Comparison of ENCODE assay signal across 8 cellular contexts in the genomic region with DNA sequence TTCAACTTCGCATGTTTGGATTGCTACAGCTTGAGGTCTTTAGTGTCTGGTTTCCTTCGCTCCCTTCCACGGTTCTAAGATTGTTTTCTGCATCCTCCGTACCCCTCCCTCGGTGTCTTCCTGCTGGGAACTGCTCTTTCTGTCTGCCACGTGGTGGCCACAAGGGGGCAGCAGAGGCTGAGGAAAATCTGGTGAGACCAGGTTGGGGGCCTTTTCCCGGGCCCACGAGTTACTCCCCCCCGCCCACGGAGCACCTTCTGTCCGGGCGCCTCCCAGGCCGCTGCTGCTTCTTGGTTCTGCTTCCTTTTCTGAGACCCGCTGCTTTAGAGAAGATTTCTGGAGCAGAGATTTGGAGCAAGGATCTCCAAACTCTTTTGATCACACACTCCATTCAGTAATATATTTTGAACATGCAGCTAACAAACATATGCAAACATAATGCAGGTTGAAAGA. TPM values are rescaled to one million over a fixed set of nuclear protein-coding genes. Genes with fewer than 3 reads are reported as not detected.
DNase-seq lines count a peak whose midpoint lies in the region; ATAC-seq and TF ChIP-seq lines count a peak whose summit lies in the region.

No MANE protein-coding gene starts in this region.

- H3K4me3 ChIP-seq in BLaER1 treated with 17β-estradiol and CSF1 and Interleukin-3, amounts not matched to agents 10 nM and 100 nM: no peak overlapping the region
- peak overlapping the region; percentile 17; the same call in 1 of the 2 replicates for H3K4me3 ChIP-seq in PC-3 (ENCODE audit: low read length)

- no peaks in the 10 kb centered on the region for H3K9me2 ChIP-seq in PC-3 (replicated peaks; ENCODE audit: low read length)

- H3K4me3 Mint-ChIP-seq in neural crest cell: no peak overlapping the region

- DNase-seq in HCEC 1CT: peak; percentile 56
- peak; percentile 83 for DNase-seq in PC-3
- DNase-seq in activated T-cell treated with anti-CD3 and anti-CD28 coated beads, Interleukin-2, amount 50 U/mL, for 48 hours: peak; percentile 78 to 81
- DNase-seq in fibroblast of peridontal ligament (ENCODE audit: extremely low read depth): peak; percentile 84
- peak; percentile 79 for DNase-seq in neural crest cell (ENCODE audit: low read depth, low spot score)
- peak; percentile 49 for DNase-seq in stimulated activated naive CD4-positive, alpha-beta T cell treated with Interleukin-2 at 50 U/mL for 16 hours (lab: John Stamatoyannopoulos, UW)
- no peak for DNase-seq in KG1 (lab: John Stamatoyannopoulos, UW)

- H2AFZ ChIP-seq in PC-3 (ENCODE audit: low read length): peak overlapping the region; percentile 67

- peaks cover 0 to 12% (median 7%) of the 10 kb centered on the region in 10 experiments; a peak in 9 of 20 replicates for H3K4me1 ChIP-seq in BLaER1 treated with 17β-estradiol and CSF1 and Interleukin-3, amounts not matched to agents 10 nM and 100 nM
- 0 out of 2 replicates have a peak, but pooled peaks cover 5% of the 10 kb centered on the region for H3K4me1 ChIP-seq in PC-3 (ENCODE audit: insufficient read depth, low read length)

- peaks cover 8% of the 10 kb centered on the region for H3K4me1 Mint-ChIP-seq in neural crest cell

- H3K27ac Mint-ChIP-seq in neural crest cell (ENCODE audit: unreplicated experiment): peak overlapping the region; percentile 83

- peaks cover 16 to 26% (median 21%) of the 10 kb centered on the region in 11 experiments for H3K9me3 ChIP-seq in BLaER1 treated with 17β-estradiol and CSF1 and Interleukin-3, amounts not matched to agents 10 nM and 100 nM (replicated peaks in 1 of 11)
- peaks cover 8% of the 10 kb centered on the region; the same call in 1 of the 2 replicates for H3K9me3 ChIP-seq in PC-3 (ENCODE audit: low read length)

- no peaks in the 10 kb centered on the region for H3K27me3 ChIP-seq in BLaER1 treated with 17β-estradiol and CSF1 and Interleukin-3, amounts not matched to agents 10 nM and 100 nM
- no peaks in the 10 kb centered on the region for H3K27me3 ChIP-seq in PC-3 (ENCODE audit: low read length)

- H3K27me3 Mint-ChIP-seq in neural crest cell (ENCODE audit: low read depth): no peaks in the 10 kb centered on the region

- CTCF ChIA-PET in PC-3 (lab: Charles Lee): interaction anchor here (0.6 to 1.3 kb wide), 4 partner anchors 52 to 541 kb away, joined by 3 to 11 read pairs (median 4); partner anchors contain the start of gene PBX2

- no peak overlapping the region for H3K27ac ChIP-seq in BLaER1 treated with 17β-estradiol and CSF1 and Interleukin-3, amounts not matched to agents 10 nM and 100 nM
- H3K27ac ChIP-seq in PC-3 (ENCODE audit: low read length): no peak overlapping the region

- peak overlapping the region in 9 of 11 experiments; percentile 0 to 55 (median 30); a peak in 5 of 22 replicates for H3K9ac ChIP-seq in BLaER1 treated with 17β-estradiol and CSF1 and Interleukin-3, amounts not matched to agents 10 nM and 100 nM
- peak overlapping the region; percentile 33 for H3K9ac ChIP-seq in PC-3 (ENCODE audit: low read length)

- H3K36me3 ChIP-seq in BLaER1 treated with 17β-estradiol and CSF1 and Interleukin-3, amounts not matched to agents 10 nM and 100 nM: no peaks in the 10 kb centered on the region
- no peaks in the 10 kb centered on the region; the same call in 1 of the 2 replicates for H3K36me3 ChIP-seq in PC-3 (ENCODE audit: low read depth, low read length)

- peak overlapping the region; percentile 13 to 62 (median 39); a peak in 19 of 22 replicates for H3K4me2 ChIP-seq in BLaER1 treated with 17β-estradiol and CSF1 and Interleukin-3, amounts not matched to agents 10 nM and 100 nM
- peak overlapping the region; percentile 67 for H3K4me2 ChIP-seq in PC-3 (ENCODE audit: low read length)

- H3F3A ChIP-seq in PC-3 (ENCODE audit: low read length, unreplicated experiment): no peaks in the 10 kb centered on the region

- no peaks in the 10 kb centered on the region for H3K79me2 ChIP-seq in PC-3 (ENCODE audit: low read length)

- H3K9me3 Mint-ChIP-seq in neural crest cell: no peaks in the 10 kb centered on the region

- POLR2A ChIA-PET in PC-3 (lab: Charles Lee; ENCODE audit: unreplicated experiment): no interaction called here

- TF ChIP-seq CTCF in PC-3 (conservative IDR thresholded peaks at IDR 0.05; ENCODE audit: low read depth, low read length): peak; percentile 94
- TF ChIP-seq CTCF in neural crest cell (conservative IDR thresholded peaks at IDR 0.05): peak; percentile 98

- no TSS peak for BruUV-seq in PC-3 (replicated peaks; lab: Mats Ljungman, UMichigan)

- no peaks in the 10 kb centered on the region for H4K20me1 ChIP-seq in BLaER1 treated with 17β-estradiol and CSF1 and Interleukin-3, amounts not matched to agents 10 nM and 100 nM
- no peaks in the 10 kb centered on the region for H4K20me1 ChIP-seq in PC-3 (ENCODE audit: low read length)

- intact Hi-C loops in PC-3 (cut with micrococcal nuclease): loop anchor here (1.0 to 10.0 kb wide), 4 partner anchors 51 to 540 kb away; no protein-coding TSS in a partner anchor

- H3K36me3 Mint-ChIP-seq in neural crest cell (ENCODE audit: low read depth): no peaks in the 10 kb centered on the region

- ATAC-seq in PC-3: peak; percentile 92

RNA-seq across cellular contexts. Expression of gene NOTCH4, which starts 21.1 kb away (rescaled TPM):
- total RNA-seq in PC-3 (2014; rRNA removed) (1.7 and 1.8 TPM in 2 replicates), neural crest cell (5.6 and 6.3 TPM in 2 replicates)

RNA-seq across cellular contexts. Expression of gene GPSM3, which starts 52.5 kb away (rescaled TPM):
- 5.0 and 7.1 TPM in 2 replicates for total RNA-seq in PC-3 (2014; rRNA removed)
- total RNA-seq in neural crest cell: 7.3 and 8.0 TPM in 2 replicates

RNA-seq across cellular contexts. Expression of gene PBX2, which starts 55.0 kb away (rescaled TPM):
- 25.3 and 33.3 TPM in 2 replicates for total RNA-seq in PC-3 (2014; rRNA removed)
- 205 and 206 TPM in 2 replicates for total RNA-seq in neural crest cell
